ENCODE assay signal across 8 cellular contexts in the genomic region with DNA sequence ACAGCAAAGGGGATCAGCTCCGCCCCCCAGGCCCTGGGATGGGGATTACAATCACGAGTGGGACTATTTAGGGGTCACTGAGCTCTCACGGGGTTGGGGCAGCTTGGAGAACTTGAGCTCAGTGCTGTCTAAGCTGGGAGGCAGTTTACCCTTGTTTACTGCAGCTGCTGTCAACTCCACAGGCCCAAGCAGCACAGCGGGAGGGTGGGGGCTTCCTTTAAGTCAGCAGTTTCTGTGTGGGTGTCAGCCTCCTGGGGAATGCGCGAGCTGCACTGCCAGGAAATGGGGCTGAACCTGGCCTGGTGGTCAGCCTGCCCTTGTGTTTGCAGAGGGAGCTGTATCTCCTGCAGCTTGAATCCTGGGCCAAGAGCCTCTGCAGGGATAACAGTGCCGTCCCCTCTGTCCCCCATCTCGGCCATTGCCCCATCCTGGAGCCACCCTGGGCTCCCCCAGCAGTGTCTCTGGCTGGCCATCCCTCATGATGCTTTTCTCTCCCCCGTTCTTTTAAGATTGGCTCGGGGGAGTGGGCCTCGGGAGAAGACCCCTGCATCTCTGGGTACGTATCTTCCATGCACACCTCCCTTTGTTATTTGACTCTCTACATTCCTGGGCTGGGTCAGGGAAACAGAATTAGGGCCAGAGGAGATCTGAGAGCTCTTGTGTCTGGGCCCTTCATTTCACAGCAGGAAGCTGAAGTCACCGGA. TPM values are rescaled to one million over a fixed set of nuclear protein-coding genes. Genes with fewer than 3 reads are reported as not detected.
DNase-seq lines count a peak whose midpoint lies in the region; ATAC-seq, FAIRE-seq and TF ChIP-seq lines count a peak whose summit lies in the region.

No MANE protein-coding gene starts in this region.

- H3K4me1 ChIP-seq in H1 (replicated peaks in 1 of 4; ENCODE audit: control insufficient read depth in 3 of 4, insufficient read depth in 4 of 4, low read length in 3 of 4): peaks cover 0 to 20% (median 8%) of the 10 kb centered on the region in 4 experiments; a peak in 5 of 7 replicates
- H3K4me1 ChIP-seq in trophoblast cell (ENCODE audit: control insufficient read depth in 1 of 2, insufficient read depth in 2 of 2, low read length in 2 of 2): no peaks in the 10 kb centered on the region
- H3K4me1 ChIP-seq in sigmoid colon: peaks cover 0 to 31% (median 22%) of the 10 kb centered on the region in 4 donors

- H3K27ac Mint-ChIP-seq in activated CD4-positive, alpha-beta T cell treated with anti-CD3 and anti-CD28 coated beads, Interleukin-2, amount 10 ng/mL, durations not matched to agents 24 days and 14 days: peak overlapping the region; percentile 80

- H3K56ac ChIP-seq in H1 (replicated peaks; ENCODE audit: insufficient read length, low read depth, low read length): no peak overlapping the region

- H3K4me3 Mint-ChIP-seq in activated CD4-positive, alpha-beta T cell treated with anti-CD3 and anti-CD28 coated beads, Interleukin-2, amount 10 ng/mL, durations not matched to agents 24 days and 14 days: peak overlapping the region; percentile 68

- no peak overlapping the region for H2BK15ac ChIP-seq in H1 (ENCODE audit: low read length)

- H3K23ac ChIP-seq in H1 (ENCODE audit: insufficient read length) (no peak overlapping the region), trophoblast cell (ENCODE audit: low read length) (no peak overlapping the region)

- WGBS in H1 (ENCODE audit: extremely low coverage in 1 of 2, insufficient coverage in 1 of 2, insufficient read length in 1 of 2, insufficient replicate concordance in 2 of 2, low coverage in 1 of 2, low lambda C conversion rate in 2 of 2, missing lambda C conversion rate in 1 of 2), 2 experiments: 81% methylated on average over 13 of the region's 13 CpGs; no CpG with 5 or more reads in 1 of the 2 experiments
- no CpG with 5 or more reads among the region's 13 CpGs for whole genome bisulfite sequencing in trophoblast cell (ENCODE audit: extremely low coverage, insufficient coverage, insufficient read length)
- 45 to 48% methylated on average over 13 of the region's 13 CpGs for WGBS in sigmoid colon, 2 donors

- H3K9me3 ChIP-seq in H1 (ENCODE audit: insufficient read depth in 2 of 2, low read depth in 1 of 2, low read length in 1 of 2) (peaks cover 0 to 1% of the 10 kb centered on the region in 2 experiments; a peak in 1 of 4 replicates), trophoblast cell (ENCODE audit: insufficient read depth, low read depth, low read length) (peaks cover 3% of the 10 kb centered on the region), sigmoid colon (no peaks in the 10 kb centered on the region)

- H2BK12ac ChIP-seq in H1 (ENCODE audit: low read depth, low read length): no peak overlapping the region
- no peak overlapping the region for H2BK12ac ChIP-seq in trophoblast cell (ENCODE audit: low read length)

- no peaks in the 10 kb centered on the region for H3K36me3 Mint-ChIP-seq in activated CD4-positive, alpha-beta T cell treated with anti-CD3 and anti-CD28 coated beads, Interleukin-2, amount 10 ng/mL, durations not matched to agents 24 days and 14 days (ENCODE audit: low read depth)

- H3K79me1 ChIP-seq in H1 (ENCODE audit: low read depth, low read length) (no peaks in the 10 kb centered on the region), trophoblast cell (ENCODE audit: low read length) (no peaks in the 10 kb centered on the region)

- no peak for TF ChIP-seq EP300 in H1 (IDR thresholded peaks at IDR 0.05; ENCODE audit: borderline replicate concordance in 1 of 2, low read depth in 2 of 2, low read length in 2 of 2)
- TF ChIP-seq EP300 in sigmoid colon (IDR thresholded peaks at IDR 0.05): no peak

- H3K27ac ChIP-seq in H1 (ENCODE audit: low read depth, low read length) (no peak overlapping the region), trophoblast cell (ENCODE audit: low read depth, low read length) (no peak overlapping the region), sigmoid colon (peak overlapping the region in 1 of 4 donors; percentile 14)

- H3K4me3 ChIP-seq in H1 (ENCODE audit: extremely low read depth in 1 of 4, insufficient read depth in 2 of 4, low read depth in 3 of 4, low read length in 4 of 4) (no peak overlapping the region), trophoblast cell (ENCODE audit: low read depth, low read length) (no peak overlapping the region), sigmoid colon (no peak overlapping the region)

- no peak for TF ChIP-seq POLR2A in GM12891 (IDR thresholded peaks at IDR 0.05; ENCODE audit: low read depth, low read length)
- no peak for TF ChIP-seq POLR2A in H1 (IDR thresholded peaks at IDR 0.05; ENCODE audit: control extremely low read depth in 1 of 2, low read depth in 2 of 2, low read length in 2 of 2)
- no peak for TF ChIP-seq POLR2A in sigmoid colon (IDR thresholded peaks at IDR 0.05)

- no peak overlapping the region for H2AK5ac ChIP-seq in H1 (ENCODE audit: low read depth, low read length)
- no peak overlapping the region for H2AK5ac ChIP-seq in trophoblast cell (ENCODE audit: low read length)

- intact Hi-C loops in activated CD4-positive, alpha-beta T cell treated with anti-CD3 and anti-CD28 coated beads, Interleukin-2, amount 10 ng/mL, durations not matched to agents 24 days and 14 days (cut with micrococcal nuclease): loop anchor here (1.0 to 10.0 kb wide), 4 partner anchors 105 to 304 kb away; a partner anchor contains a TSS
- intact Hi-C loops in sigmoid colon (cut with DNase I): no loop called here

- H4K12ac ChIP-seq in trophoblast cell (ENCODE audit: low read depth, low read length): no peak overlapping the region

- no peak for TF ChIP-seq RAD21 in H1 (IDR thresholded peaks at IDR 0.05 in 1 of 2, conservative IDR thresholded peaks at IDR 0.05 in 1 of 2; ENCODE audit: low read depth in 2 of 2, low read length in 2 of 2)

- H3K27me3 Mint-ChIP-seq in activated CD4-positive, alpha-beta T cell treated with anti-CD3 and anti-CD28 coated beads, Interleukin-2, amount 10 ng/mL, durations not matched to agents 24 days and 14 days: no peaks in the 10 kb centered on the region

- POLR2A ChIA-PET in H1 (lab: Charles Lee; ENCODE audit: partially characterized antibody): no interaction called here

- ATAC-seq in GM21717 (IDR thresholded peaks at IDR 0.05; ENCODE audit: unreplicated experiment): no peak

- H4K8ac ChIP-seq in H1 (ENCODE audit: extremely low read depth, insufficient read depth, low read length) (no peak overlapping the region), trophoblast cell (ENCODE audit: low read depth, low read length) (no peak overlapping the region)

- peaks cover 0 to 2% of the 10 kb centered on the region in 2 experiments for H4K20me1 ChIP-seq in H1 (replicated peaks in 1 of 2; ENCODE audit: control insufficient read depth in 1 of 2, insufficient read depth in 2 of 2, low read length in 2 of 2)

- H3K4me2 ChIP-seq in H1 (ENCODE audit: insufficient read depth in 1 of 2, low read depth in 2 of 2, low read length in 2 of 2): no peak overlapping the region; a peak in 1 of 4 replicates
- no peak overlapping the region for H3K4me2 ChIP-seq in trophoblast cell (ENCODE audit: low read length)

- H3K27me3 ChIP-seq in H1 (replicated peaks in 1 of 4; ENCODE audit: control insufficient read depth in 3 of 4, extremely low read depth in 1 of 4, insufficient read depth in 3 of 4, low read length in 3 of 4) (no peaks in the 10 kb centered on the region; a peak in 1 of 7 replicates), trophoblast cell (ENCODE audit: insufficient read depth, low read length) (no peaks in the 10 kb centered on the region), sigmoid colon (no peaks in the 10 kb centered on the region)

- no peaks in the 10 kb centered on the region for H3K9me3 Mint-ChIP-seq in activated CD4-positive, alpha-beta T cell treated with anti-CD3 and anti-CD28 coated beads, Interleukin-2, amount 10 ng/mL, durations not matched to agents 24 days and 14 days

- H3K23me2 ChIP-seq in H1 (ENCODE audit: low read depth, low read length): peaks cover 2% of the 10 kb centered on the region; the same call in 1 of the 2 replicates

- no peaks in the 10 kb centered on the region; a peak in 1 of 8 replicates for H3K36me3 ChIP-seq in H1 (ENCODE audit: control insufficient read depth in 2 of 4, insufficient read depth in 4 of 4, low read length in 3 of 4)
- no peaks in the 10 kb centered on the region for H3K36me3 ChIP-seq in trophoblast cell (ENCODE audit: control insufficient read depth in 1 of 2, insufficient read depth in 2 of 2, low read length in 2 of 2)
- no peaks in the 10 kb centered on the region for H3K36me3 ChIP-seq in sigmoid colon

- H3K14ac ChIP-seq in H1 (ENCODE audit: insufficient read length) (no peak overlapping the region), trophoblast cell (ENCODE audit: low read length) (no peak overlapping the region)

- DNase-seq in GM12891 (ENCODE audit: insufficient read length, low spot score): no peak
- DNase-seq in activated CD4-positive, alpha-beta T cell treated with anti-CD3 and anti-CD28 coated beads, Interleukin-2, amount 10 ng/mL, durations not matched to agents 24 days and 14 days: peak; percentile 81
- no peak for DNase-seq in H1 (ENCODE audit: low read depth in 1 of 2, low spot score in 2 of 2)
- DNase-seq in renal cortical epithelial cell (ENCODE audit: low read depth): peak; percentile 19
- DNase-seq in NCI-H1048 (lab: John Stamatoyannopoulos, UW): no peak
- DNase-seq in trophoblast cell: no peak
- DNase-seq in sigmoid colon: no peak

- H3K4me1 Mint-ChIP-seq in activated CD4-positive, alpha-beta T cell treated with anti-CD3 and anti-CD28 coated beads, Interleukin-2, amount 10 ng/mL, durations not matched to agents 24 days and 14 days: peaks cover 61% of the 10 kb centered on the region

- H2BK5ac ChIP-seq in H1 (ENCODE audit: low read depth, low read length) (no peak overlapping the region), trophoblast cell (ENCODE audit: low read depth, low read length, poor library complexity) (no peak overlapping the region)

- H3K18ac ChIP-seq in H1 (ENCODE audit: extremely low read depth, low read length) (no peak overlapping the region), trophoblast cell (ENCODE audit: low read length) (no peak overlapping the region)

- H2BK20ac ChIP-seq in H1 (ENCODE audit: low read length): no peak overlapping the region

- H4K91ac ChIP-seq in H1 (replicated peaks; ENCODE audit: insufficient read length, low read length) (no peak overlapping the region), trophoblast cell (ENCODE audit: low read depth, low read length) (no peak overlapping the region)

- peak; percentile 61 for FAIRE-seq in GM12891 (lab: Jason Lieb, UNC)
- no peak for FAIRE-seq in H1 (lab: Jason Lieb, UNC)

- H3K4ac ChIP-seq in H1 (replicated peaks; ENCODE audit: insufficient read length, low read depth, low read length): no peak overlapping the region
- no peak overlapping the region for H3K4ac ChIP-seq in trophoblast cell (ENCODE audit: low read depth, low read length)

- CTCF ChIA-PET in H1 (lab: Charles Lee; ENCODE audit: partially characterized antibody): interaction anchor here (0.6 to 1.6 kb wide), 11 partner anchors 11 to 250 kb away, joined by 3 to 6 read pairs (median 3); no protein-coding TSS in a partner anchor

- no peak for TF ChIP-seq CTCF in H1 (IDR thresholded peaks at IDR 0.05; ENCODE audit: control extremely low read depth in 1 of 3, insufficient read depth in 1 of 3, low read depth in 1 of 3, low read length in 3 of 3)
- TF ChIP-seq CTCF in sigmoid colon (IDR thresholded peaks at IDR 0.05): no peak

- H3K9ac ChIP-seq in H1 (replicated peaks in 1 of 4; ENCODE audit: extremely low read depth in 1 of 4, low read depth in 3 of 4, low read length in 3 of 4): no peak overlapping the region
- H3K9ac ChIP-seq in trophoblast cell (ENCODE audit: low read length): no peak overlapping the region

- no peak overlapping the region for H4K5ac ChIP-seq in H1 (ENCODE audit: insufficient read length, low read depth, low read length)

- H2BK120ac ChIP-seq in H1 (replicated peaks; ENCODE audit: low read depth, low read length): no peak overlapping the region
- H2BK120ac ChIP-seq in trophoblast cell (ENCODE audit: insufficient read depth, low read length, poor library complexity): no peak overlapping the region

- H3K79me2 ChIP-seq in H1 (ENCODE audit: control insufficient read depth in 1 of 2, insufficient read depth in 2 of 2, low read length in 2 of 2): no peaks in the 10 kb centered on the region
- no peaks in the 10 kb centered on the region for H3K79me2 ChIP-seq in trophoblast cell (ENCODE audit: control insufficient read depth, insufficient read depth, low read length, poor library complexity)

- no peak overlapping the region for H2AFZ ChIP-seq in H1 (ENCODE audit: low read length)
- H2AFZ ChIP-seq in trophoblast cell (ENCODE audit: insufficient read depth, low read length, poor library complexity): no peak overlapping the region

RNA-seq across cellular contexts. Expression of a gene that starts 30.0 kb away (rescaled TPM):
- 0.18 TPM for polyA plus RNA-seq in GM12891 (2012; ENCODE audit: low read depth, missing spikeins)
- total RNA-seq in activated CD4-positive, alpha-beta T cell treated with anti-CD3 and anti-CD28 coated beads, Interleukin-2, amount 10 ng/mL, durations not matched to agents 24 days and 14 days: 4.8 and 6.7 TPM in 2 replicates
- total RNA-seq in H1 (2021; fragmentation: NEBNext Ultra II Directional; extraction: Animal tissue kit (Norgen Biotek cat#: 25700)): 0.59 and 1.4 TPM in 2 replicates
- polyA plus RNA-seq in H1 (2011; rRNA removed) (0.42 and 0.63 TPM in 2 replicates), sigmoid colon (under 1 TPM in 1 of 3 donors, not detected in 2; 0.23 TPM)
- 0.67 TPM for polyA plus RNA-seq in H1 (2011; cell fraction: cytosol; rRNA removed)
- 2.0 TPM for polyA plus RNA-seq in H1 (2011; cell fraction: nucleus; rRNA removed)
- 0.48 to 0.59 TPM (median 0.49 TPM) in 4 replicates for polyA plus RNA-seq in H1 (2012, experiment 1 of 2)
- 0.37 TPM for polyA plus RNA-seq in H1 (2012, experiment 2 of 2)
- 0.28 TPM for polyA plus RNA-seq in H1 (2013, experiment 1 of 2)
- polyA plus RNA-seq in H1 (2013, experiment 2 of 2): 0.40 TPM
- 0.16 and 0.41 TPM in 2 replicates for polyA minus RNA-seq in H1 (2011; rRNA and poly(A)+ RNA removed)
- 0.66 TPM for polyA minus RNA-seq in H1 (2011; cell fraction: cytosol; rRNA and poly(A)+ RNA removed)
- 0.90 TPM for polyA minus RNA-seq in H1 (2011; cell fraction: nucleus; rRNA and poly(A)+ RNA removed)
- total RNA-seq in renal cortical epithelial cell (not detected in 2 replicates), sigmoid colon (1 to 10 TPM in 2 of 4 donors, under 1 TPM in 2; 0.28 to 3.2 (median 1.8) TPM)
- 0.07 and 0.14 TPM in 2 replicates for polyA plus RNA-seq in trophoblast cell (2013)

Comparison
In these comparisons a context has a peak if more than half of its experiments do, and no peak if none do; other contexts are left out.
1. DNase-seq: peak in activated CD4-positive, alpha-beta T cell treated with anti-CD3 and anti-CD28 coated beads, Interleukin-2, amount 10 ng/mL, durations not matched to agents 24 days and 14 days (single experiment) and renal cortical epithelial cell (single experiment); none in GM12891 (single experiment), H1 (0 of 2), NCI-H1048 (single experiment), trophoblast cell (0 of 2) and sigmoid colon (single experiment).